In genomic region chr2:191578031-191578430, GRCh38 we compare ENCODE assay signal across 15 cellular contexts.
DNase-seq lines count a peak whose midpoint lies in the region; ATAC-seq and TF ChIP-seq lines count a peak whose summit lies in the region.
"Had no signal": no experiment of that assay in that cellular context is flagged by ENCODE, and none has a peak within 500 bp of the region (broad histone marks: within the 10 kb centered on the region; RNA-seq: fewer than 3 reads in every experiment).

No MANE protein-coding gene starts in this region.

- H3K79me2 ChIP-seq in PC-3 (ENCODE audit: low read length): no peaks in the 10 kb centered on the region

- H3K4me3 ChIP-seq in PC-3 (ENCODE audit: low read length): no peak overlapping the region
- no peak overlapping the region for H3K4me3 ChIP-seq in epithelial cell of esophagus (ENCODE audit: low read length)
- no peak overlapping the region for H3K4me3 ChIP-seq in mesenchymal stem cell (ENCODE audit: insufficient read depth in 1 of 2, low read depth in 1 of 2, low read length in 2 of 2)
- H3K4me3 ChIP-seq: BLaER1 treated with 17β-estradiol and CSF1 and Interleukin-3, amounts not matched to agents 10 nM and 100 nM; GM23248; HAP-1 had no signal

- H3K27ac ChIP-seq in PC-3 (ENCODE audit: low read length) (no peak overlapping the region), mesenchymal stem cell (ENCODE audit: low read length, poor library complexity, severe bottlenecking) (no peak overlapping the region)
- H3K27ac ChIP-seq: BLaER1 treated with 17β-estradiol and CSF1 and Interleukin-3, amounts not matched to agents 10 nM and 100 nM; GM23248 had no signal

- H4K20me1 ChIP-seq in PC-3 (ENCODE audit: low read length): no peaks in the 10 kb centered on the region
- H4K20me1 ChIP-seq: BLaER1 treated with 17β-estradiol and CSF1 and Interleukin-3, amounts not matched to agents 10 nM and 100 nM had no signal

- BruUV-seq in PC-3 (replicated peaks; lab: Mats Ljungman, UMichigan): no TSS peak

- POLR2A ChIA-PET in PC-3 (lab: Charles Lee; ENCODE audit: unreplicated experiment): no interaction called here

- H3K4me2 ChIP-seq in PC-3 (ENCODE audit: low read length) (no peak overlapping the region), mesenchymal stem cell (ENCODE audit: low read length, poor library complexity, severe bottlenecking) (no peak overlapping the region)
- H3K4me2 ChIP-seq: BLaER1 treated with 17β-estradiol and CSF1 and Interleukin-3, amounts not matched to agents 10 nM and 100 nM had no signal

- H4K8ac ChIP-seq in mesenchymal stem cell (ENCODE audit: low read length): no peak overlapping the region

- ATAC-seq in PC-3 (no peak), HG02938 (IDR thresholded peaks at IDR 0.05; ENCODE audit: unreplicated experiment) (no peak)
- ATAC-seq: CD8-positive, alpha-beta T cell had no signal

- TF ChIP-seq CTCF in PC-3 (conservative IDR thresholded peaks at IDR 0.05; ENCODE audit: low read depth, low read length): no peak
- no peak for TF ChIP-seq CTCF in epithelial cell of esophagus (IDR thresholded peaks at IDR 0.05; ENCODE audit: insufficient read depth, low read depth, low read length, missing control alignments)

- 99% methylated on average over 3 of the region's 3 CpGs for WGBS in mesenchymal stem cell

- no peak overlapping the region for H3K14ac ChIP-seq in mesenchymal stem cell (ENCODE audit: low read length in 2 of 2)

- H3K4me1 ChIP-seq in PC-3 (ENCODE audit: insufficient read depth, low read length) (peaks cover 53% of the 10 kb centered on the region), mesenchymal stem cell (ENCODE audit: control insufficient read depth, insufficient read depth, low read depth, low read length) (peaks cover 2% of the 10 kb centered on the region)
- H3K4me1 ChIP-seq: HAP-1 had no signal

- no peak overlapping the region for H4K91ac ChIP-seq in mesenchymal stem cell (ENCODE audit: low read length)

- peak; percentile 20 for DNase-seq in NCI-H748 (lab: John Stamatoyannopoulos, UW; ENCODE audit: unreplicated experiment)
- no peak for DNase-seq in NCI-H748 treated with DMSO at 0.1 percent for 48 hours (lab: John Stamatoyannopoulos, UW)
- peak; percentile 85 for DNase-seq in PC-3
- peak; percentile 81 for DNase-seq in epithelial cell of esophagus (ENCODE audit: low read depth)
- DNase-seq in mesenchymal stem cell: no peak
- DNase-seq in SKM-1 (lab: John Stamatoyannopoulos, UW; ENCODE audit: unreplicated experiment): no peak
- no peak for DNase-seq in occipital lobe (lab: John Stamatoyannopoulos, UW)
- DNase-seq: Calu3; CD8-positive, alpha-beta T cell; DMS79; GDM1 had no signal

- H3K27me3 ChIP-seq in PC-3 (ENCODE audit: low read length): no peaks in the 10 kb centered on the region
- H3K27me3 ChIP-seq in mesenchymal stem cell (ENCODE audit: control insufficient read depth in 1 of 2, insufficient read depth in 1 of 2, low read length in 2 of 2): no peaks in the 10 kb centered on the region
- H3K27me3 ChIP-seq: BLaER1 treated with 17β-estradiol and CSF1 and Interleukin-3, amounts not matched to agents 10 nM and 100 nM had no signal

- no peaks in the 10 kb centered on the region for H3K9me2 ChIP-seq in PC-3 (replicated peaks; ENCODE audit: low read length)

- H3K79me1 ChIP-seq in mesenchymal stem cell (replicated peaks; ENCODE audit: low read length, poor library complexity, severe bottlenecking): no peaks in the 10 kb centered on the region

- H2AFZ ChIP-seq in PC-3 (ENCODE audit: low read length) (no peak overlapping the region), mesenchymal stem cell (ENCODE audit: low read depth, low read length) (no peak overlapping the region)
- H2AFZ ChIP-seq: GM23248 had no signal

- H3K9ac ChIP-seq in PC-3 (ENCODE audit: low read length) (no peak overlapping the region), mesenchymal stem cell (ENCODE audit: low read length) (no peak overlapping the region)
- H3K9ac ChIP-seq: BLaER1 treated with 17β-estradiol and CSF1 and Interleukin-3, amounts not matched to agents 10 nM and 100 nM; GM23248 had no signal

- CTCF ChIA-PET in PC-3 (lab: Charles Lee): no interaction called here

- H2BK5ac ChIP-seq in mesenchymal stem cell (ENCODE audit: low read depth, low read length, poor library complexity, severe bottlenecking): no peak overlapping the region

- no peak overlapping the region for H2BK15ac ChIP-seq in mesenchymal stem cell (ENCODE audit: low read depth, poor library complexity, severe bottlenecking)

- H3K9me3 ChIP-seq in PC-3 (ENCODE audit: low read length) (no peaks in the 10 kb centered on the region), mesenchymal stem cell (ENCODE audit: control insufficient read depth, low read length) (no peaks in the 10 kb centered on the region)
- H3K9me3 ChIP-seq: BLaER1 treated with 17β-estradiol and CSF1 and Interleukin-3, amounts not matched to agents 10 nM and 100 nM had no signal

- no peak overlapping the region for H3K4ac ChIP-seq in mesenchymal stem cell (ENCODE audit: low read depth in 1 of 2, low read length in 2 of 2)

- no peak overlapping the region for H2BK120ac ChIP-seq in mesenchymal stem cell (ENCODE audit: low read depth, low read length)

- H3K36me3 ChIP-seq in PC-3 (ENCODE audit: low read depth, low read length) (no peaks in the 10 kb centered on the region), mesenchymal stem cell (ENCODE audit: control insufficient read depth in 1 of 2, insufficient read depth in 2 of 2, low read depth in 1 of 2, low read length in 2 of 2) (no peaks in the 10 kb centered on the region)
- H3K36me3 ChIP-seq: BLaER1 treated with 17β-estradiol and CSF1 and Interleukin-3, amounts not matched to agents 10 nM and 100 nM; HAP-1 had no signal

- H3F3A ChIP-seq in PC-3 (ENCODE audit: low read length, unreplicated experiment): no peaks in the 10 kb centered on the region

- H3K18ac ChIP-seq in mesenchymal stem cell (ENCODE audit: low read depth in 1 of 2, low read length in 2 of 2): no peak overlapping the region

- no peak overlapping the region for H2BK12ac ChIP-seq in mesenchymal stem cell (ENCODE audit: low read length in 2 of 2)

- H3K23ac ChIP-seq in mesenchymal stem cell (ENCODE audit: low read length in 2 of 2): no peak overlapping the region

- intact Hi-C loops in PC-3 (cut with micrococcal nuclease): no loop called here

- peak overlapping the region; percentile 38 for H2AK5ac ChIP-seq in mesenchymal stem cell (ENCODE audit: low read length, severe bottlenecking)

Comparison
In these comparisons a context has a peak if more than half of its experiments do, and no peak if none do; other contexts are left out.
1. DNase-seq: peak in NCI-H748 (single experiment), PC-3 (single experiment) and epithelial cell of esophagus (single experiment); none in NCI-H748 treated with DMSO at 0.1 percent for 48 hours (single experiment), mesenchymal stem cell (single experiment), SKM-1 (single experiment) and occipital lobe (single experiment).